ENCODE assay signal across 8 cellular contexts in the genomic region with DNA sequence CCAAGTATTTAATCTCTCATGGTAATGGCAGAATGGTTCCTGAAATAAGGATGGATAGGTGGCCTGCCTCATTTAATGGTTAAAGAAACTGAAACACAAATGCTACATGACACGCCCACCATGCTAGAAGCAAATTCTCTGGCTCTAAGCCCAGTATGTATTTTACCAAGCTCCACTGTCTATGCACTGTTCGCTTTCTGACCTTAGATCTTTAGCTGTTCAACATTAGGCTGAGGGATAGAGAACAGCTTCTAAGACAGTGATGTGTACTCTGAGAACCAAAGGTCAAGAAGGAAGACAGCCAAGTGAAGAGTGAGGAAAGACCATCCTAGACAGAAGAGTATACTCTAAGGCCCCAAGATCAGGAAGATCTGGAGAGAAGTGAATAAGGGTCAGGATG. TPM values are rescaled to one million over a fixed set of nuclear protein-coding genes. Genes with fewer than 3 reads are reported as not detected.
DNase-seq lines count a peak whose midpoint lies in the region; ATAC-seq and TF ChIP-seq lines count a peak whose summit lies in the region.

No MANE protein-coding gene starts in this region.

- CTCF ChIA-PET in mammary epithelial cell (lab: Charles Lee; ENCODE audit: low non-redundant PET) = no interaction called here
- CTCF ChIA-PET in activated naive CD4-positive, alpha-beta T cell treated with anti-CD3 and anti-CD28 coated beads for 36 hours (lab: Charles Lee) = interaction anchor here (0.6 to 1.8 kb wide), 6 partner anchors 9 to 178 kb away, joined by 3 to 7 read pairs (median 4); a partner anchor contains a TSS

- no peaks in the 10 kb centered on the region for H3K27me3 Mint-ChIP-seq in activated naive CD8-positive, alpha-beta T cell
- H3K27me3 Mint-ChIP-seq in natural killer cell treated with Interleukin-12 subunit alpha and Interleukin-12 subunit beta and Interleukin-15 and Interleukin-18, amount 100 ng/mL, for 72 hours = no peaks in the 10 kb centered on the region
- no peaks in the 10 kb centered on the region for H3K27me3 Mint-ChIP-seq in activated naive CD4-positive, alpha-beta T cell treated with anti-CD3 and anti-CD28 coated beads for 36 hours (ENCODE audit: low read depth)

- peaks cover 6% of the 10 kb centered on the region for H3K36me3 Mint-ChIP-seq in activated naive CD8-positive, alpha-beta T cell
- peaks cover 9% of the 10 kb centered on the region for H3K36me3 Mint-ChIP-seq in natural killer cell treated with Interleukin-12 subunit alpha and Interleukin-12 subunit beta and Interleukin-15 and Interleukin-18, amount 100 ng/mL, for 72 hours
- H3K36me3 Mint-ChIP-seq in activated naive CD4-positive, alpha-beta T cell treated with anti-CD3 and anti-CD28 coated beads for 36 hours (ENCODE audit: low read depth) = peaks cover 11% of the 10 kb centered on the region

- WGBS in mammary epithelial cell (ENCODE audit: low coverage, missing lambda C conversion rate) = 32% methylated on average over 2 of the region's 2 CpGs

- in situ Hi-C loops in mammary epithelial cell (cut with MboI; ENCODE audit: low sequenced_read_pairs in 2 of 2) = loop anchor here (5.0 to 10.0 kb wide), 2 partner anchors 183 to 625 kb away; no protein-coding TSS in a partner anchor

- H3K9ac ChIP-seq in mammary epithelial cell (ENCODE audit: insufficient read depth, low read length) = no peak overlapping the region

- no peak for TF ChIP-seq CTCF in mammary epithelial cell (conservative IDR thresholded peaks at IDR 0.05 in 1 of 2, IDR thresholded peaks at IDR 0.05 in 1 of 2; ENCODE audit: extremely low read depth in 1 of 2, insufficient read depth in 1 of 2, low read depth in 1 of 2, low read length in 2 of 2)

- no TSS peak for BruUV-seq in mammary epithelial cell (replicated peaks; lab: Mats Ljungman, UMichigan)

- ATAC-seq in HG02981 (IDR thresholded peaks at IDR 0.05; ENCODE audit: unreplicated experiment) = peak; percentile 46
- ATAC-seq in natural killer cell treated with Interleukin-12 subunit alpha and Interleukin-12 subunit beta and Interleukin-15 and Interleukin-18, amount 100 ng/mL, for 72 hours = no peak

- peaks cover 13% of the 10 kb centered on the region for H3K79me2 ChIP-seq in mammary epithelial cell (ENCODE audit: insufficient read depth, low read length)

- peaks cover 26% of the 10 kb centered on the region for H3K36me3 ChIP-seq in mammary epithelial cell (ENCODE audit: insufficient read depth, low read length)

- H3K4me2 ChIP-seq in mammary epithelial cell (ENCODE audit: insufficient read depth, low read depth, low read length) = no peak overlapping the region

- peak; percentile 5 for DNase-seq in NCI-H1694 treated with DMSO at 0.1 percent for 48 hours (lab: John Stamatoyannopoulos, UW)
- no peak for DNase-seq in NCI-H1694 (lab: John Stamatoyannopoulos, UW)
- no peak for DNase-seq in natural killer cell treated with Interleukin-12 subunit alpha and Interleukin-12 subunit beta and Interleukin-15 and Interleukin-18, amount 100 ng/mL, for 72 hours (ENCODE audit: low spot score)
- no peak for DNase-seq in OCI-M1 (lab: John Stamatoyannopoulos, UW)
- DNase-seq in mammary epithelial cell = no peak
- no peak for DNase-seq in activated naive CD4-positive, alpha-beta T cell treated with anti-CD3 and anti-CD28 coated beads for 36 hours

- dilution Hi-C loops in mammary epithelial cell (cut with HindIII; ENCODE audit: low sequenced_read_pairs) = no loop called here

- H3K4me1 Mint-ChIP-seq in activated naive CD8-positive, alpha-beta T cell (ENCODE audit: low read depth) = peaks cover 24% of the 10 kb centered on the region
- peaks cover 25 to 38% of the 10 kb centered on the region in 2 donors for H3K4me1 Mint-ChIP-seq in natural killer cell treated with Interleukin-12 subunit alpha and Interleukin-12 subunit beta and Interleukin-15 and Interleukin-18, amount 100 ng/mL, for 72 hours (ENCODE audit: low read depth in 2 of 2)
- H3K4me1 Mint-ChIP-seq in activated naive CD4-positive, alpha-beta T cell treated with anti-CD3 and anti-CD28 coated beads for 36 hours (ENCODE audit: low read depth) = peaks cover 24% of the 10 kb centered on the region

- H3K4me3 Mint-ChIP-seq in activated naive CD8-positive, alpha-beta T cell = no peak overlapping the region
- H3K4me3 Mint-ChIP-seq in natural killer cell treated with Interleukin-12 subunit alpha and Interleukin-12 subunit beta and Interleukin-15 and Interleukin-18, amount 100 ng/mL, for 72 hours = peak overlapping the region; percentile 61
- no peak overlapping the region for H3K4me3 Mint-ChIP-seq in activated naive CD4-positive, alpha-beta T cell treated with anti-CD3 and anti-CD28 coated beads for 36 hours

- H2AFZ ChIP-seq in mammary epithelial cell (ENCODE audit: low read depth, low read length) = no peak overlapping the region

- H3K27me3 ChIP-seq in mammary epithelial cell (ENCODE audit: insufficient read depth, low read length) = no peaks in the 10 kb centered on the region

- H3K9me3 Mint-ChIP-seq in activated naive CD8-positive, alpha-beta T cell (ENCODE audit: low read depth) = no peaks in the 10 kb centered on the region
- no peaks in the 10 kb centered on the region for H3K9me3 Mint-ChIP-seq in natural killer cell treated with Interleukin-12 subunit alpha and Interleukin-12 subunit beta and Interleukin-15 and Interleukin-18, amount 100 ng/mL, for 72 hours
- no peaks in the 10 kb centered on the region for H3K9me3 Mint-ChIP-seq in activated naive CD4-positive, alpha-beta T cell treated with anti-CD3 and anti-CD28 coated beads for 36 hours

- H3K27ac Mint-ChIP-seq in activated naive CD8-positive, alpha-beta T cell = peak overlapping the region; percentile 81
- peak overlapping the region; percentile 71 to 76 for H3K27ac Mint-ChIP-seq in natural killer cell treated with Interleukin-12 subunit alpha and Interleukin-12 subunit beta and Interleukin-15 and Interleukin-18, amount 100 ng/mL, for 72 hours
- no peak overlapping the region for H3K27ac Mint-ChIP-seq in activated naive CD4-positive, alpha-beta T cell treated with anti-CD3 and anti-CD28 coated beads for 36 hours

- no peak overlapping the region for H3K4me3 ChIP-seq in mammary epithelial cell (replicated peaks in 1 of 3; ENCODE audit: insufficient read depth in 1 of 3, low read depth in 2 of 3, low read length in 3 of 3)

- intact Hi-C loops in mammary epithelial cell (cut with micrococcal nuclease) = no loop called here
- intact Hi-C loops in activated naive CD4-positive, alpha-beta T cell treated with anti-CD3 and anti-CD28 coated beads for 36 hours (cut with micrococcal nuclease) = no loop called here

- H3K27ac ChIP-seq in mammary epithelial cell (ENCODE audit: insufficient read depth, low read depth, low read length) = no peak overlapping the region

- H3K9me3 ChIP-seq in mammary epithelial cell (replicated peaks; ENCODE audit: insufficient read depth, low read length) = no peaks in the 10 kb centered on the region

- no peaks in the 10 kb centered on the region for H4K20me1 ChIP-seq in mammary epithelial cell (ENCODE audit: insufficient read depth, low read length)

- H3K4me1 ChIP-seq in mammary epithelial cell (ENCODE audit: insufficient read depth, low read length) = peaks cover 4% of the 10 kb centered on the region

RNA-seq across cellular contexts. Expression of a gene that starts 26.6 kb away (rescaled TPM):
- 10 to 100 TPM; 52.5 to 71.4 TPM for total RNA-seq in natural killer cell treated with Interleukin-12 subunit alpha and Interleukin-12 subunit beta and Interleukin-15 and Interleukin-18, amount 100 ng/mL, for 72 hours
- total RNA-seq in mammary epithelial cell = 100 to 1,000 TPM in 1 of 2 donors, 10 to 100 TPM in 1; 80.5 to 107 TPM
- polyA plus RNA-seq in mammary epithelial cell = 37.6 TPM
- polyA minus RNA-seq in mammary epithelial cell = 26.9 TPM
- total RNA-seq in activated naive CD4-positive, alpha-beta T cell treated with anti-CD3 and anti-CD28 coated beads for 36 hours = 10 to 100 TPM; 11.5 to 13.9 TPM

RNA-seq across cellular contexts. Expression of a gene that starts 40.7 kb away (rescaled TPM):
- not detected for total RNA-seq in natural killer cell treated with Interleukin-12 subunit alpha and Interleukin-12 subunit beta and Interleukin-15 and Interleukin-18, amount 100 ng/mL, for 72 hours
- total RNA-seq in mammary epithelial cell = not detected
- not detected for polyA plus RNA-seq in mammary epithelial cell
- not detected for polyA minus RNA-seq in mammary epithelial cell
- not detected for total RNA-seq in activated naive CD4-positive, alpha-beta T cell treated with anti-CD3 and anti-CD28 coated beads for 36 hours
